Comparison of ENCODE assay signal across 1 cellular context in the genomic region with DNA sequence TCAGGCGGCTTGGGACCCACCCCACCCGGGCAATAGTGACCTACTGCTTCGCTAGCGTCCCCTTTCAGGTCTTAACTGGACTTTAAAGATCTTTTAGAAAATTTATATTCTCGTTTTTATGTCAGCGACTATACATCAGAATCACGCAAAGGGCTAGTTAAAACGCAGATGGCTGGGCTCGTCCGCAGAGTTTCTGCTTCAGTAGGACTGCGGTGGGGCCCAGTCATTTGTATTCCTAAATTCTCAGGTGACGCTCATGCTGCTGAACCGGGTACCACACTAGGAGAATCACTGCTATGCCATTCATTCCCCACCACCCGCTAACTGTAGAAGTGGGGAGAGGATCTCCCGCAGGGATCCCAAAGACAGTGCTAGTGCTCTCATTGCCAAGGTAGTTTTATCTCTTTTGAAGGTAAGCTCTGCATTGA.
A peak's percentile ranks its signal among the peaks of the same experiment; 100 is the strongest.
TF ChIP-seq lines count a peak whose summit lies in the region.

No MANE protein-coding gene starts in this region.

TF ChIP-seq in GM23338, 12 proteins besides CTCF, POLR2A, EP300 and RAD21 (continued from another document):
- TF ChIP-seq, protein P1, sequence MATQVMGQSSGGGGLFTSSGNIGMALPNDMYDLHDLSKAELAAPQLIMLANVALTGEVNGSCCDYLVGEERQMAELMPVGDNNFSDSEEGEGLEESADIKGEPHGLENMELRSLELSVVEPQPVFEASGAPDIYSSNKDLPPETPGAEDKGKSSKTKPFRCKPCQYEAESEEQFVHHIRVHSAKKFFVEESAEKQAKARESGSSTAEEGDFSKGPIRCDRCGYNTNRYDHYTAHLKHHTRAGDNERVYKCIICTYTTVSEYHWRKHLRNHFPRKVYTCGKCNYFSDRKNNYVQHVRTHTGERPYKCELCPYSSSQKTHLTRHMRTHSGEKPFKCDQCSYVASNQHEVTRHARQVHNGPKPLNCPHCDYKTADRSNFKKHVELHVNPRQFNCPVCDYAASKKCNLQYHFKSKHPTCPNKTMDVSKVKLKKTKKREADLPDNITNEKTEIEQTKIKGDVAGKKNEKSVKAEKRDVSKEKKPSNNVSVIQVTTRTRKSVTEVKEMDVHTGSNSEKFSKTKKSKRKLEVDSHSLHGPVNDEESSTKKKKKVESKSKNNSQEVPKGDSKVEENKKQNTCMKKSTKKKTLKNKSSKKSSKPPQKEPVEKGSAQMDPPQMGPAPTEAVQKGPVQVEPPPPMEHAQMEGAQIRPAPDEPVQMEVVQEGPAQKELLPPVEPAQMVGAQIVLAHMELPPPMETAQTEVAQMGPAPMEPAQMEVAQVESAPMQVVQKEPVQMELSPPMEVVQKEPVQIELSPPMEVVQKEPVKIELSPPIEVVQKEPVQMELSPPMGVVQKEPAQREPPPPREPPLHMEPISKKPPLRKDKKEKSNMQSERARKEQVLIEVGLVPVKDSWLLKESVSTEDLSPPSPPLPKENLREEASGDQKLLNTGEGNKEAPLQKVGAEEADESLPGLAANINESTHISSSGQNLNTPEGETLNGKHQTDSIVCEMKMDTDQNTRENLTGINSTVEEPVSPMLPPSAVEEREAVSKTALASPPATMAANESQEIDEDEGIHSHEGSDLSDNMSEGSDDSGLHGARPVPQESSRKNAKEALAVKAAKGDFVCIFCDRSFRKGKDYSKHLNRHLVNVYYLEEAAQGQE (IDR thresholded peaks at IDR 0.05; ENCODE audit: unreplicated experiment), result no peak
- TF ChIP-seq, protein P2, sequence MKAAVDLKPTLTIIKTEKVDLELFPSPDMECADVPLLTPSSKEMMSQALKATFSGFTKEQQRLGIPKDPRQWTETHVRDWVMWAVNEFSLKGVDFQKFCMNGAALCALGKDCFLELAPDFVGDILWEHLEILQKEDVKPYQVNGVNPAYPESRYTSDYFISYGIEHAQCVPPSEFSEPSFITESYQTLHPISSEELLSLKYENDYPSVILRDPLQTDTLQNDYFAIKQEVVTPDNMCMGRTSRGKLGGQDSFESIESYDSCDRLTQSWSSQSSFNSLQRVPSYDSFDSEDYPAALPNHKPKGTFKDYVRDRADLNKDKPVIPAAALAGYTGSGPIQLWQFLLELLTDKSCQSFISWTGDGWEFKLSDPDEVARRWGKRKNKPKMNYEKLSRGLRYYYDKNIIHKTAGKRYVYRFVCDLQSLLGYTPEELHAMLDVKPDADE (IDR thresholded peaks at IDR 0.05), result no peak
- TF ChIP-seq, protein P3, sequence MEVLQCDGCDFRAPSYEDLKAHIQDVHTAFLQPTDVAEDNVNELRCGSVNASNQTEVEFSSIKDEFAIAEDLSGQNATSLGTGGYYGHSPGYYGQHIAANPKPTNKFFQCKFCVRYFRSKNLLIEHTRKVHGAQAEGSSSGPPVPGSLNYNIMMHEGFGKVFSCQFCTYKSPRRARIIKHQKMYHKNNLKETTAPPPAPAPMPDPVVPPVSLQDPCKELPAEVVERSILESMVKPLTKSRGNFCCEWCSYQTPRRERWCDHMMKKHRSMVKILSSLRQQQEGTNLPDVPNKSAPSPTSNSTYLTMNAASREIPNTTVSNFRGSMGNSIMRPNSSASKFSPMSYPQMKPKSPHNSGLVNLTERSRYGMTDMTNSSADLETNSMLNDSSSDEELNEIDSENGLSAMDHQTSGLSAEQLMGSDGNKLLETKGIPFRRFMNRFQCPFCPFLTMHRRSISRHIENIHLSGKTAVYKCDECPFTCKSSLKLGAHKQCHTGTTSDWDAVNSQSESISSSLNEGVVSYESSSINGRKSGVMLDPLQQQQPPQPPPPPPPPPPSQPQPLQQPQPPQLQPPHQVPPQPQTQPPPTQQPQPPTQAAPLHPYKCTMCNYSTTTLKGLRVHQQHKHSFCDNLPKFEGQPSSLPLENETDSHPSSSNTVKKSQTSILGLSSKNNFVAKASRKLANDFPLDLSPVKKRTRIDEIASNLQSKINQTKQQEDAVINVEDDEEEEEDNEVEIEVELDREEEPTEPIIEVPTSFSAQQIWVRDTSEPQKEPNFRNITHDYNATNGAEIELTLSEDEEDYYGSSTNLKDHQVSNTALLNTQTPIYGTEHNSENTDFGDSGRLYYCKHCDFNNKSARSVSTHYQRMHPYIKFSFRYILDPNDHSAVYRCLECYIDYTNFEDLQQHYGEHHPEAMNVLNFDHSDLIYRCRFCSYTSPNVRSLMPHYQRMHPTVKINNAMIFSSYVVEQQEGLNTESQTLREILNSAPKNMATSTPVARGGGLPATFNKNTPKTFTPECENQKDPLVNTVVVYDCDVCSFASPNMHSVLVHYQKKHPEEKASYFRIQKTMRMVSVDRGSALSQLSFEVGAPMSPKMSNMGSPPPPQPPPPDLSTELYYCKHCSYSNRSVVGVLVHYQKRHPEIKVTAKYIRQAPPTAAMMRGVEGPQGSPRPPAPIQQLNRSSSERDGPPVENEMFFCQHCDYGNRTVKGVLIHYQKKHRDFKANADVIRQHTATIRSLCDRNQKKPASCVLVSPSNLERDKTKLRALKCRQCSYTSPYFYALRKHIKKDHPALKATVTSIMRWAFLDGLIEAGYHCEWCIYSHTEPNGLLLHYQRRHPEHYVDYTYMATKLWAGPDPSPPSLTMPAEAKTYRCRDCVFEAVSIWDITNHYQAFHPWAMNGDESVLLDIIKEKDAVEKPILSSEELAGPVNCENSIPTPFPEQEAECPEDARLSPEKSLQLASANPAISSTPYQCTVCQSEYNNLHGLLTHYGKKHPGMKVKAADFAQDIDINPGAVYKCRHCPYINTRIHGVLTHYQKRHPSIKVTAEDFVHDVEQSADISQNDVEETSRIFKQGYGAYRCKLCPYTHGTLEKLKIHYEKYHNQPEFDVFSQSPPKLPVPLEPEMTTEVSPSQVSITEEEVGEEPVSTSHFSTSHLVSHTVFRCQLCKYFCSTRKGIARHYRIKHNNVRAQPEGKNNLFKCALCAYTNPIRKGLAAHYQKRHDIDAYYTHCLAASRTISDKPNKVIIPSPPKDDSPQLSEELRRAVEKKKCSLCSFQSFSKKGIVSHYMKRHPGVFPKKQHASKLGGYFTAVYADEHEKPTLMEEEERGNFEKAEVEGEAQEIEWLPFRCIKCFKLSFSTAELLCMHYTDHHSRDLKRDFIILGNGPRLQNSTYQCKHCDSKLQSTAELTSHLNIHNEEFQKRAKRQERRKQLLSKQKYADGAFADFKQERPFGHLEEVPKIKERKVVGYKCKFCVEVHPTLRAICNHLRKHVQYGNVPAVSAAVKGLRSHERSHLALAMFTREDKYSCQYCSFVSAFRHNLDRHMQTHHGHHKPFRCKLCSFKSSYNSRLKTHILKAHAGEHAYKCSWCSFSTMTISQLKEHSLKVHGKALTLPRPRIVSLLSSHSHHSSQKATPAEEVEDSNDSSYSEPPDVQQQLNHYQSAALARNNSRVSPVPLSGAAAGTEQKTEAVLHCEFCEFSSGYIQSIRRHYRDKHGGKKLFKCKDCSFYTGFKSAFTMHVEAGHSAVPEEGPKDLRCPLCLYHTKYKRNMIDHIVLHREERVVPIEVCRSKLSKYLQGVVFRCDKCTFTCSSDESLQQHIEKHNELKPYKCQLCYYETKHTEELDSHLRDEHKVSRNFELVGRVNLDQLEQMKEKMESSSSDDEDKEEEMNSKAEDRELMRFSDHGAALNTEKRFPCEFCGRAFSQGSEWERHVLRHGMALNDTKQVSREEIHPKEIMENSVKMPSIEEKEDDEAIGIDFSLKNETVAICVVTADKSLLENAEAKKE (CRISPR knock-in tag; IDR thresholded peaks at IDR 0.05), result no peak
- TF ChIP-seq ZNF114 (CRISPR knock-in tag; IDR thresholded peaks at IDR 0.05), result no peak
- TF ChIP-seq POLR2AphosphoS5 (IDR thresholded peaks at IDR 0.05; ENCODE audit: low read depth), result 0 out of 2 replicates have a peak, but pooled peaks have one; percentile 26
- TF ChIP-seq STAT1 (IDR thresholded peaks at IDR 0.05; ENCODE audit: unreplicated experiment), result no peak
- peak; percentile 36; the same call in 1 of the 2 replicates for TF ChIP-seq CREB1 (CRISPR knock-in tag; IDR thresholded peaks at IDR 0.05; ENCODE audit: low read depth)
